Comparison of ENCODE assay signal across 10 cellular contexts in the genomic region with DNA sequence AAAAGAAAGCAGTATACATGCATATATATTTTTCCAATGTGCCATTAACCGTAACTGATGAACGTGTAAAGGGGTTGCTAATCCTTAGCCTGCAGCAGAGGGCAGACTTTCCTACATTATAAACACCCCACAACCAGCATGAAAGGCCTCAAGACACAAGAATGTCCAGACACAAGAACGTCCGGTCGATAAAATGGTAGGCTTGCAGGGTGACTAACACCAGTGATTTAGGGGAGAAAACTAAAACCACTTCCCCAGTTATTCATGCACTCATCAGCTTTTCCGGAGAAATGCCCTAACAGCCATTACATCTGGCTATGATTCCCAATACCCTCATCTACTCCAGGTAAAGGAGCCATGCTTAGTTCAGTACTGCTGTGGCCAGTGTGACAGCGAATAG. TPM values are rescaled to one million over a fixed set of nuclear protein-coding genes. Genes with fewer than 3 reads are reported as not detected.
DNase-seq lines count a peak whose midpoint lies in the region; ATAC-seq and TF ChIP-seq lines count a peak whose summit lies in the region.
"Had no signal": no experiment of that assay in that cellular context is flagged by ENCODE, and none has a peak within 500 bp of the region (broad histone marks: within the 10 kb centered on the region; RNA-seq: fewer than 3 reads in every experiment).

No MANE protein-coding gene starts in this region.

- no peak for TF ChIP-seq POLR2A in lower leg skin (IDR thresholded peaks at IDR 0.05)

- ATAC-seq in HG02798 (IDR thresholded peaks at IDR 0.05; ENCODE audit: poor library complexity, unreplicated experiment), result no peak

- no peaks in the 10 kb centered on the region for H3K36me3 ChIP-seq in SJCRH30

- intact Hi-C loops in lower leg skin (cut with DNase I; ENCODE audit: low total_unique reads), result no loop called here

- TF ChIP-seq CTCF in lower leg skin (IDR thresholded peaks at IDR 0.05), result no peak

- H3K9me3 ChIP-seq in SJCRH30 (replicated peaks), result no peaks in the 10 kb centered on the region

- peaks cover 12% of the 10 kb centered on the region for H3K4me1 ChIP-seq in SJCRH30

- 40 to 51% methylated on average over 7 of the region's 7 CpGs for WGBS in lower leg skin, 2 donors

- H3K27ac ChIP-seq in SJCRH30, result peak overlapping the region; percentile 21; the same call in 1 of the 2 replicates

- H3K4me3 ChIP-seq in SJCRH30 (no peak overlapping the region), lower leg skin (ENCODE audit: low read depth, poor library complexity, severe bottlenecking) (no peak overlapping the region)

- H3K27me3 ChIP-seq in SJCRH30, result no peaks in the 10 kb centered on the region

- DNase-seq in NCI-H510A treated with DMSO at 0.1 percent for 48 hours (lab: John Stamatoyannopoulos, UW) (peak; percentile 42), NCI-H510A (lab: John Stamatoyannopoulos, UW) (no peak), SJCRH30 (peak; percentile 67 to 83), foreskin melanocyte (peak; percentile 3), putamen (ENCODE audit: low spot score) (peak; percentile 51), germinal center (ENCODE audit: low spot score) (no peak), lower leg skin (ENCODE audit: low spot score in 2 of 2) (no peak)
- DNase-seq: activated B cell treated with CpG ODN at 0.5 μM for 24 hours had no signal

RNA-seq across cellular contexts. Expression of a gene that starts 57.4 kb away (rescaled TPM):
- 0.38 and 0.56 TPM in 2 replicates for total RNA-seq in SJCRH30 (2014; rRNA removed; shearing (Covaris generic))
- not detected for total RNA-seq in lower leg skin
- total RNA-seq: activated B cell treated with CpG ODN at 0.5 μM for 24 hours, pulmonary artery endothelial cell had no signal

Comparison
In these comparisons a context has a peak if more than half of its experiments do, and no peak if none do; other contexts are left out.
1. DNase-seq: peak in NCI-H510A treated with DMSO at 0.1 percent for 48 hours (single experiment), SJCRH30 (2 of 2), foreskin melanocyte (single experiment) and putamen (single experiment); none in NCI-H510A (single experiment), germinal center (single experiment) and lower leg skin (0 of 2).